In the genomic region with DNA sequence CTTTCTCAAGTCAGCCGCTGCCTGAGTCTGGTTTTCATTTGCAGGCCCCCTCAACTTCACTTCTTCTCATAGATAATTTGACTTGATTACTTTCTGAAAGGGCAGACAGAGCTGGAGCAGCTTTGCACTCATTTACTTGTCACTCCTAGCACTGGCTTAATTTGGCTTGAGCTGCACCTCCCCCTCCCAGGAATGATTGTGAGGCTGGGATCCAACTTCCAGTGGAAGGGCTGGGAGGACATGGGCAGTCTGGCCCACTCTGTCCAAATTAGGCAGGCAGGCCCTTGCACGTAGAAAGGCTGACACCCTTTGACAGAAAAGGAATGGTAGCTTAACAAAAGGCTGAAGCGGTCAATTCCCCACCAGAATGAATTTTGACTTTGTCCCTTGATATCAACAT, we compare ENCODE assay signal across 26 cellular contexts.
DNase-seq lines count a peak whose midpoint lies in the region; ATAC-seq and TF ChIP-seq lines count a peak whose summit lies in the region.
"Had no signal": no experiment of that assay in that cellular context is flagged by ENCODE, and none has a peak within 500 bp of the region (broad histone marks: within the 10 kb centered on the region; RNA-seq: fewer than 3 reads in every experiment).

No MANE protein-coding gene starts in this region.

- H3K27me3 Mint-ChIP-seq in brain: no peaks in the 10 kb centered on the region
- no peaks in the 10 kb centered on the region for H3K27me3 Mint-ChIP-seq in mesothelial cell of epicardium (ENCODE audit: low read depth)
- H3K27me3 Mint-ChIP-seq in type B pancreatic cell: no peaks in the 10 kb centered on the region
- H3K27me3 Mint-ChIP-seq in CD4-positive, alpha-beta T cell: no peaks in the 10 kb centered on the region
- H3K27me3 Mint-ChIP-seq: natural killer cell treated with Interleukin-12 subunit alpha and Interleukin-12 subunit beta and Interleukin-15 and Interleukin-18, amount 100 ng/mL, for 72 hours had no signal

- intact Hi-C loops in left cardiac atrium (cut with DNase I): no loop called here
- intact Hi-C loops in left ventricle myocardium inferior (cut with micrococcal nuclease): no loop called here
- intact Hi-C loops in CD4-positive, alpha-beta T cell (cut with DNase I, micrococcal nuclease): no loop called here
- intact Hi-C loops in lower lobe of right lung (cut with DNase I): no loop called here

- in situ Hi-C loops in GM13977 (cut with MboI; ENCODE audit: low pct_unique_long_range_greater_than_20kb, low sequenced_read_pairs, unreplicated experiment): no loop called here

- POLR2A ChIA-PET in CD4-positive, alpha-beta T cell (lab: Charles Lee): no interaction called here

- H3K27me3 ChIP-seq in left ventricle myocardium inferior (ENCODE audit: low read depth): no peaks in the 10 kb centered on the region
- no peaks in the 10 kb centered on the region for H3K27me3 ChIP-seq in CD4-positive, alpha-beta T cell (ENCODE audit: control insufficient read depth, insufficient read depth, low read length)
- H3K27me3 ChIP-seq in lower lobe of right lung (ENCODE audit: low read depth): no peaks in the 10 kb centered on the region
- H3K27me3 ChIP-seq: hepatocyte, uterus had no signal

- DNase-seq in left cardiac atrium (peak; percentile 24), left ventricle myocardium inferior (no peak), mesothelial cell of epicardium (ENCODE audit: low spot score in 2 of 2, unreplicated experiment in 2 of 2) (no peak), type B pancreatic cell (ENCODE audit: extremely low spot score, unreplicated experiment) (no peak), lower lobe of right lung (no peak), GM13977 (ENCODE audit: low spot score) (no peak)
- DNase-seq in CD4-positive, alpha-beta T cell: no peak
- DNase-seq: activated CD4-positive, alpha-beta T cell treated with anti-CD3 and anti-CD28 coated beads for 1 hour; activated naive CD4-positive, alpha-beta T cell treated with Interleukin-2 at 50 U/mL for 16 hours; activated T-cell treated with anti-CD3 and anti-CD28 coated beads, Interleukin-2, amount 50 U/mL, for 4 hours; amniotic stem cell; Caco-2; effector CD8-positive, alpha-beta T cell; erythroblast; MM.1S; NCI-H1436 treated with DMSO at 0.1 percent for 48 hours; NCI-H526 treated with DMSO at 0.1 percent for 48 hours; stimulated activated CD4-positive, alpha-beta T cell treated with anti-CD3 and anti-CD28 coated beads, Interleukin-2, amount 100 ng/mL, for 24 hours; uterus had no signal

- peaks cover 5% of the 10 kb centered on the region for H3K4me1 ChIP-seq in left ventricle myocardium inferior
- H3K4me1 ChIP-seq in lower lobe of right lung: no peaks in the 10 kb centered on the region
- H3K4me1 ChIP-seq: Caco-2, prostate gland, uterus had no signal

- peak overlapping the region in 1 of 5 experiments; percentile 11 for H3K4me3 Mint-ChIP-seq in brain
- H3K4me3 Mint-ChIP-seq in mesothelial cell of epicardium: no peak overlapping the region
- peak overlapping the region; percentile 0 for H3K4me3 Mint-ChIP-seq in type B pancreatic cell
- no peak overlapping the region for H3K4me3 Mint-ChIP-seq in CD4-positive, alpha-beta T cell
- H3K4me3 Mint-ChIP-seq: activated T-cell treated with anti-CD3 and anti-CD28 coated beads, Interleukin-2, amount 50 U/mL, for 4 hours; memory B cell; natural killer cell treated with Interleukin-12 subunit alpha and Interleukin-12 subunit beta and Interleukin-15 and Interleukin-18, amount 100 ng/mL, for 72 hours; stimulated activated effector memory CD8-positive, alpha-beta T cell treated with anti-CD3 and anti-CD28 coated beads, Interleukin-12 subunit alpha, Interleukin-12 subunit beta, amount 100 ng/mL, for 72 hours had no signal

- H3K9me3 Mint-ChIP-seq in brain (peaks cover 0 to 6% (median 4%) of the 10 kb centered on the region in 5 experiments), mesothelial cell of epicardium (peaks cover 9% of the 10 kb centered on the region), type B pancreatic cell (peaks cover 5% of the 10 kb centered on the region)
- H3K9me3 Mint-ChIP-seq in CD4-positive, alpha-beta T cell: no peaks in the 10 kb centered on the region
- H3K9me3 Mint-ChIP-seq: activated T-cell treated with anti-CD3 and anti-CD28 coated beads, Interleukin-2, amount 50 U/mL, for 4 hours; memory B cell; natural killer cell treated with Interleukin-12 subunit alpha and Interleukin-12 subunit beta and Interleukin-15 and Interleukin-18, amount 100 ng/mL, for 72 hours; stimulated activated effector memory CD8-positive, alpha-beta T cell treated with anti-CD3 and anti-CD28 coated beads, Interleukin-12 subunit alpha, Interleukin-12 subunit beta, amount 100 ng/mL, for 72 hours had no signal

- H3K36me3 Mint-ChIP-seq in brain (no peaks in the 10 kb centered on the region), mesothelial cell of epicardium (no peaks in the 10 kb centered on the region), type B pancreatic cell (no peaks in the 10 kb centered on the region)
- no peaks in the 10 kb centered on the region for H3K36me3 Mint-ChIP-seq in CD4-positive, alpha-beta T cell (ENCODE audit: low read depth)
- H3K36me3 Mint-ChIP-seq: memory B cell; natural killer cell treated with Interleukin-12 subunit alpha and Interleukin-12 subunit beta and Interleukin-15 and Interleukin-18, amount 100 ng/mL, for 72 hours; stimulated activated effector memory CD8-positive, alpha-beta T cell treated with anti-CD3 and anti-CD28 coated beads, Interleukin-12 subunit alpha, Interleukin-12 subunit beta, amount 100 ng/mL, for 72 hours had no signal

- no peak overlapping the region for H3K4me3 ChIP-seq in left ventricle myocardium inferior
- no peak overlapping the region for H3K4me3 ChIP-seq in lower lobe of right lung
- H3K4me3 ChIP-seq: hepatocyte, prostate gland, skin epidermis, uterus had no signal

- no peak overlapping the region for H3K27ac ChIP-seq in left ventricle myocardium inferior (replicated peaks)
- H3K27ac ChIP-seq in CD4-positive, alpha-beta T cell (ENCODE audit: low read depth, low read length): no peak overlapping the region
- no peak overlapping the region for H3K27ac ChIP-seq in lower lobe of right lung
- H3K27ac ChIP-seq: hepatocyte, prostate gland, skin epidermis, uterus had no signal

- ATAC-seq in left cardiac atrium (peak; percentile 88 to 92), lower lobe of right lung (no peak)
- no peak for ATAC-seq in CD4-positive, alpha-beta T cell (ENCODE audit: poor library complexity)
- ATAC-seq: activated T-cell treated with anti-CD3 and anti-CD28 coated beads, Interleukin-2, amount 50 U/mL, for 4 hours; natural killer cell treated with Interleukin-12 subunit alpha and Interleukin-12 subunit beta and Interleukin-15 and Interleukin-18, amount 100 ng/mL, for 72 hours; stimulated activated effector memory CD8-positive, alpha-beta T cell treated with anti-CD3 and anti-CD28 coated beads, Interleukin-12 subunit alpha, Interleukin-12 subunit beta, amount 100 ng/mL, for 72 hours had no signal

- H3K4me1 Mint-ChIP-seq in brain: peaks cover 19% of the 10 kb centered on the region
- H3K4me1 Mint-ChIP-seq in mesothelial cell of epicardium: peaks cover 21% of the 10 kb centered on the region
- peaks cover 37% of the 10 kb centered on the region for H3K4me1 Mint-ChIP-seq in type B pancreatic cell (ENCODE audit: unreplicated experiment)
- H3K4me1 Mint-ChIP-seq in CD4-positive, alpha-beta T cell (ENCODE audit: low read depth): peaks cover 8% of the 10 kb centered on the region
- H3K4me1 Mint-ChIP-seq: memory B cell; stimulated activated effector memory CD8-positive, alpha-beta T cell treated with anti-CD3 and anti-CD28 coated beads, Interleukin-12 subunit alpha, Interleukin-12 subunit beta, amount 100 ng/mL, for 72 hours had no signal

- CTCF ChIA-PET in CD4-positive, alpha-beta T cell (lab: Charles Lee): no interaction called here

- no peaks in the 10 kb centered on the region for H3K36me3 ChIP-seq in left ventricle myocardium inferior
- H3K36me3 ChIP-seq in lower lobe of right lung: no peaks in the 10 kb centered on the region
- H3K36me3 ChIP-seq: prostate gland, uterus had no signal

- TF ChIP-seq CTCF in left ventricle myocardium inferior (IDR thresholded peaks at IDR 0.05; ENCODE audit: borderline replicate concordance) (no peak), brain (conservative IDR thresholded peaks at IDR 0.05) (no peak), mesothelial cell of epicardium (IDR thresholded peaks at IDR 0.05; ENCODE audit: unreplicated experiment) (no peak), type B pancreatic cell (conservative IDR thresholded peaks at IDR 0.05) (no peak), lower lobe of right lung (IDR thresholded peaks at IDR 0.05) (no peak), GM13977 (IDR thresholded peaks at IDR 0.05; ENCODE audit: extremely low read depth, insufficient read depth, missing control alignments) (no peak)
- TF ChIP-seq CTCF in CD4-positive, alpha-beta T cell (IDR thresholded peaks at IDR 0.05): no peak

- H3K27ac Mint-ChIP-seq in brain (peak overlapping the region in 3 of 5 experiments; percentile 9 to 57 (median 56)), mesothelial cell of epicardium (peak overlapping the region; percentile 60), type B pancreatic cell (no peak overlapping the region)
- no peak overlapping the region for H3K27ac Mint-ChIP-seq in CD4-positive, alpha-beta T cell
- H3K27ac Mint-ChIP-seq: memory B cell; natural killer cell treated with Interleukin-12 subunit alpha and Interleukin-12 subunit beta and Interleukin-15 and Interleukin-18, amount 100 ng/mL, for 72 hours; stimulated activated effector memory CD8-positive, alpha-beta T cell treated with anti-CD3 and anti-CD28 coated beads, Interleukin-12 subunit alpha, Interleukin-12 subunit beta, amount 100 ng/mL, for 72 hours had no signal

- H3K9me3 ChIP-seq in left ventricle myocardium inferior (replicated peaks) (no peaks in the 10 kb centered on the region), lower lobe of right lung (no peaks in the 10 kb centered on the region)
- no peaks in the 10 kb centered on the region for H3K9me3 ChIP-seq in CD4-positive, alpha-beta T cell (ENCODE audit: control insufficient read depth, low read length)
- H3K9me3 ChIP-seq: Caco-2, prostate gland, uterus had no signal

Comparison
In these comparisons a context has a peak if more than half of its experiments do, and no peak if none do; other contexts are left out.
1. ATAC-seq: peak in left cardiac atrium (2 of 2); none in CD4-positive, alpha-beta T cell (single experiment) and lower lobe of right lung (0 of 2).
2. H3K27ac Mint-ChIP-seq: peak in brain (3 of 5) and mesothelial cell of epicardium (single experiment); none in type B pancreatic cell (single experiment) and CD4-positive, alpha-beta T cell (single experiment).